16 cellular contexts compared by ENCODE assay signal in the genomic region with DNA sequence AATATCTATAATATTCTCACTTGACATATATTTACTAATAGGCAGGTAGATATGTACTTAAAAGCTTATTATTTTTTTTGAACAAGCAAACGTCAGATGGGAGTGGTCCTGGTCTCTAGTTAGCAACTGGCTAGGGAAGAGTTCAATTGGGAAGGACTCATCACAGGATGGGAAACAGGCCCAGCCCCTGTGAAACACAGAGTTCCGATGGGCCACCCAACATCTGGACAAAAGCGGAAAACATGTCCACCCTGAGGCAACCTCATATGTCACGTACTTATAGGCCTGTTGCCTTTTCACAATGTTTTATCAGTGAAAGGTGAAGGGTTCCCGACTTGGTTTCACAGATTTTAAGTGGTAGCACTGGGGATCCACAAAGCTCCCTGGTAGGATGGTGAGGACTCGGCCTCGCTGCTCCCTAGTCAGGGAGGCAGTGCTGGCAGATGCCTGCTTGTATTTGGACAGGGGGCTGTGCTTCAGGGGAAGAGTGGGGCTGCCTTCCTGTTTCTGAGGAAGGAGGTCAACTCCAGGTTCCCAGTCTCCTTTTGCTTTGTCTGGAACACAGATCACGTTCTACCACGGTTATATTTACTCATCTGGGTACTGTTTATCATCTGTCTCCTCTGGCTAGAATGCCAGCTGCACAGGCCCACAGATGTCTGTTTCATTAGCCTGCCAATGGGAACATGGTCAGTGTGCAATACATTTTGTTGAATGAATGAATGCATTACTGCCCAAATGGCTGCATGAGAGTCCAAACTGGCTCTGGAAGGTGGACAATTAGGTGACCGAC. TPM values are rescaled to one million over a fixed set of nuclear protein-coding genes. Genes with fewer than 3 reads are reported as not detected.
A peak's percentile ranks its signal among the peaks of the same experiment; 100 is the strongest.
DNase-seq lines count a peak whose midpoint lies in the region; ATAC-seq and TF ChIP-seq lines count a peak whose summit lies in the region.
"Had no signal": no experiment of that assay in that cellular context is flagged by ENCODE, and none has a peak within 500 bp of the region (broad histone marks: within the 10 kb centered on the region; RNA-seq: fewer than 3 reads in every experiment).

No MANE protein-coding gene starts in this region.

- H3K27me3 ChIP-seq in Caco-2 (replicated peaks; ENCODE audit: control insufficient read depth, insufficient read depth, low read length) (no peaks in the 10 kb centered on the region), right atrium auricular region (no peaks in the 10 kb centered on the region)

- H3K9me3 ChIP-seq in Caco-2 = no peaks in the 10 kb centered on the region
- no peaks in the 10 kb centered on the region for H3K9me3 ChIP-seq in right atrium auricular region

- peaks cover 17% of the 10 kb centered on the region for H3K4me1 Mint-ChIP-seq in Caco-2 (ENCODE audit: low read depth, unreplicated experiment)
- H3K4me1 Mint-ChIP-seq: B cell; CD4-positive, CD25-positive, alpha-beta regulatory T cell had no signal

- TF ChIP-seq CTCF in Caco-2 (IDR thresholded peaks at IDR 0.05; ENCODE audit: insufficient read depth in 1 of 2, low read depth in 1 of 2, low read length in 1 of 2, severe bottlenecking in 1 of 2, unreplicated experiment in 1 of 2) = no peak
- no peak for TF ChIP-seq CTCF in right atrium auricular region (IDR thresholded peaks at IDR 0.05)

- H3K36me3 ChIP-seq in Caco-2 (ENCODE audit: control insufficient read depth, insufficient read depth, low read length) = no peaks in the 10 kb centered on the region
- peaks cover 53% of the 10 kb centered on the region for H3K36me3 ChIP-seq in right atrium auricular region

- CTCF ChIA-PET in Caco-2 (lab: Charles Lee) = no interaction called here

- H3K27ac ChIP-seq in right atrium auricular region = peak overlapping the region in 1 of 2 donors; percentile 3

- no peaks in the 10 kb centered on the region for H3K27me3 Mint-ChIP-seq in Caco-2 (ENCODE audit: insufficient read depth, unreplicated experiment)
- H3K27me3 Mint-ChIP-seq: B cell; CD4-positive, CD25-positive, alpha-beta regulatory T cell had no signal

- ATAC-seq in sciatic nerve (peak; percentile 13), GM18517 (IDR thresholded peaks at IDR 0.05; ENCODE audit: unreplicated experiment) (no peak), HG03196 (IDR thresholded peaks at IDR 0.05; ENCODE audit: unreplicated experiment) (no peak)

- POLR2A ChIA-PET in Caco-2 (lab: Charles Lee) = no interaction called here

- H3K4me1 ChIP-seq in Caco-2 (peaks cover 15% of the 10 kb centered on the region), right atrium auricular region (no peaks in the 10 kb centered on the region)

- H3K27ac Mint-ChIP-seq in Caco-2 (ENCODE audit: unreplicated experiment) = peak overlapping the region; percentile 75
- H3K27ac Mint-ChIP-seq: B cell; CD4-positive, CD25-positive, alpha-beta regulatory T cell had no signal

- no peak for DNase-seq in Caco-2
- DNase-seq in NCI-H69 (lab: John Stamatoyannopoulos, UW) = peak; percentile 11
- DNase-seq in right atrium auricular region (ENCODE audit: low spot score) = peak; percentile 54
- no peak for DNase-seq in sciatic nerve (ENCODE audit: low spot score)
- no peak for DNase-seq in NCI-H2171 (lab: John Stamatoyannopoulos, UW)
- DNase-seq: CD4-positive, CD25-positive, alpha-beta regulatory T cell; DMS79; HCEC 1CT; KG1; NCI-H1436 treated with DMSO at 0.1 percent for 48 hours; NCI-H2029 treated with DMSO at 0.1 percent for 48 hours; NCI-H82 had no signal

- no peak overlapping the region for H3K4me3 Mint-ChIP-seq in Caco-2 (ENCODE audit: unreplicated experiment)
- H3K4me3 Mint-ChIP-seq: B cell had no signal

- peaks cover 72% of the 10 kb centered on the region for H3K36me3 Mint-ChIP-seq in Caco-2 (ENCODE audit: insufficient read depth, unreplicated experiment)

- H3K9me3 Mint-ChIP-seq in Caco-2 (ENCODE audit: unreplicated experiment) = no peaks in the 10 kb centered on the region
- H3K9me3 Mint-ChIP-seq: CD4-positive, CD25-positive, alpha-beta regulatory T cell had no signal

- H3K4me3 ChIP-seq in Caco-2 (ENCODE audit: low read depth, low read length) = no peak overlapping the region
- no peak overlapping the region for H3K4me3 ChIP-seq in right atrium auricular region

- intact Hi-C loops in Caco-2 (cut with micrococcal nuclease; ENCODE audit: unreplicated experiment) (no loop called here), sciatic nerve (cut with DNase I) (no loop called here)

- no TSS peak for BruUV-seq in Caco-2 (replicated peaks; lab: Mats Ljungman, UMichigan)

RNA-seq across cellular contexts. Expression of a gene that starts 49.4 kb away (rescaled TPM):
- 12.3 and 12.9 TPM in 2 replicates for total RNA-seq in Caco-2 (2022)
- not detected for total RNA-seq in right atrium auricular region
- total RNA-seq in sciatic nerve = 0.22 TPM
- total RNA-seq: B cell; CD4-positive, CD25-positive, alpha-beta regulatory T cell; NCI-H460 had no signal

Comparison
In these comparisons a context has a peak if more than half of its experiments do, and no peak if none do; other contexts are left out.
1. DNase-seq: peak in NCI-H69 (single experiment) and right atrium auricular region (single experiment); none in Caco-2 (0 of 2), sciatic nerve (single experiment) and NCI-H2171 (single experiment).
2. RNA of a gene that starts 49.4 kb away (total RNA-seq): 12.3 to 12.9 TPM in Caco-2; 0.22 TPM in sciatic nerve (single experiment) and not detected in right atrium auricular region; every median in the first group is over 10 times any median in the second.